In the genomic region with DNA sequence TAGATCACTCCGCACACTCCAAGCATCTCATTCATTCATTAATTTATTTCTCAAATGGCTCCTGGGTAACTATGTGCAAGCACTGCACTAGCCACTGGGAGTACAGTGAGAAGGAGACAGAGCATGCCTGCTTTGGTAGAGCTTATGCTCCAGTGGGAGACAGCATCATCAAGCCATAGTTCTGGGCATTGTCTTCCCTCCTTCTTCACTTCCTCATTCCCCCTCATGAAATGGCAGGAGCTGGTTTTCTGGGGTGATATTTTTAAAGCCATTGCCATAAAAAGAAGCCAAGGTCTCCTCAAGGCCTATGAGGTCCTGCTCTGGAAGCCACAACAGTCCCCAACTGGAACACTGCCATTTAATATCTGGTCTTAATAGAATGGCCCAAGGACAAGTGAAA, we compare ENCODE assay signal across 1 cellular context.
TF ChIP-seq lines count a peak whose summit lies in the region.

No MANE protein-coding gene starts in this region.

TF ChIP-seq in K562, 482 proteins besides CTCF, POLR2A, EP300 and RAD21 (continued from another document):
- TF ChIP-seq TBP (optimal IDR thresholded peaks at IDR 0.05; ENCODE audit: low read depth, low read length): no peak
- no peak for TF ChIP-seq NR3C1 (CRISPR knock-in tag; IDR thresholded peaks at IDR 0.05)
